Comparison of ENCODE assay signal across 14 cellular contexts in the genomic region with DNA sequence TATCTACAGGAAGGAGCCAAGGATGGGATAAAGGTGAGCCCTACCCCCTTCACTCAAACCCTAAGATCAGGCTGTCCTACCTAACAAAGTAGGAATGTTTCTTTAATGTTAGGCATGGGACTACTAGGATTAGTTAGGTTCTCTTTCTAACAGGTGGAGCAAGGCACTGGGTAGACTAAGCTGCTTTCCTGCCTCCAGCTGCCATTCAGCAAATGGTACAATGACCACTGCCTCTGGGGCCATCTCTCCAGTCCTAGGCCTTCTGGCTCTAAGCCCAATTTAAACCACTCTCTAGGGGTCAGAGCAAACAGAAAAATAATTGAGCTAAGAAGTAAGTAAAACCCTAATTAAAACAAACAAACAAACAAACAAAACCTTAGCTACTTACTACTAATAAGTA. TPM values are rescaled to one million over a fixed set of nuclear protein-coding genes. Genes with fewer than 3 reads are reported as not detected.
DNase-seq lines count a peak whose midpoint lies in the region; TF ChIP-seq lines count a peak whose summit lies in the region.
"Had no signal": no experiment of that assay in that cellular context is flagged by ENCODE, and none has a peak within 500 bp of the region (broad histone marks: within the 10 kb centered on the region; RNA-seq: fewer than 3 reads in every experiment).

No MANE protein-coding gene starts in this region.

- no peaks in the 10 kb centered on the region for H3K27me3 ChIP-seq in neural progenitor cell
- H3K27me3 ChIP-seq: BLaER1 had no signal

- peaks cover 39% of the 10 kb centered on the region for H3F3A ChIP-seq in neural progenitor cell (ENCODE audit: low read depth)

- no peak overlapping the region for H3K4me2 ChIP-seq in neural progenitor cell
- H3K4me2 ChIP-seq: A549, BLaER1 had no signal

- H4K20me1 ChIP-seq in neural progenitor cell (ENCODE audit: low read depth), result no peaks in the 10 kb centered on the region
- H4K20me1 ChIP-seq: BLaER1 had no signal

- H3K27me3 Mint-ChIP-seq in chondrocyte (ENCODE audit: low read depth) (no peaks in the 10 kb centered on the region), neural progenitor cell (ENCODE audit: insufficient read depth, low read depth) (no peaks in the 10 kb centered on the region)
- H3K27me3 Mint-ChIP-seq: CD8-positive, alpha-beta memory T cell; IgD-negative memory B cell had no signal

- H3K9ac ChIP-seq in neural progenitor cell, result no peak overlapping the region
- H3K9ac ChIP-seq: BLaER1 had no signal

- no peaks in the 10 kb centered on the region for H3K79me2 ChIP-seq in neural progenitor cell (ENCODE audit: low read depth)

- H3K36me3 ChIP-seq in neural progenitor cell, result peaks cover 55% of the 10 kb centered on the region

- no peaks in the 10 kb centered on the region for H3K9me3 ChIP-seq in neural progenitor cell (ENCODE audit: low read depth)
- H3K9me3 ChIP-seq: A549, BLaER1, Caco-2 had no signal

- H3K27ac Mint-ChIP-seq in chondrocyte (ENCODE audit: unreplicated experiment) (peak overlapping the region; percentile 46), neural progenitor cell (no peak overlapping the region)
- H3K27ac Mint-ChIP-seq: CD8-positive, alpha-beta memory T cell; IgD-negative memory B cell had no signal

- H3K4me1 Mint-ChIP-seq in chondrocyte (ENCODE audit: low read depth) (peaks cover 6% of the 10 kb centered on the region), neural progenitor cell (no peaks in the 10 kb centered on the region)
- H3K4me1 Mint-ChIP-seq: CD8-positive, alpha-beta memory T cell; IgD-negative memory B cell had no signal

- H3K4me3 ChIP-seq in neural progenitor cell, result no peak overlapping the region
- H3K4me3 ChIP-seq: A549, BLaER1 had no signal

- H3K36me3 Mint-ChIP-seq in chondrocyte (ENCODE audit: low read depth) (peaks cover 60% of the 10 kb centered on the region), neural progenitor cell (peaks cover 50% of the 10 kb centered on the region)

- no peak overlapping the region for H2AFZ ChIP-seq in neural progenitor cell (replicated peaks)

- no peaks in the 10 kb centered on the region for H3K4me1 ChIP-seq in neural progenitor cell
- H3K4me1 ChIP-seq: A549, BLaER1, Caco-2 had no signal

- H3K4me3 Mint-ChIP-seq in chondrocyte (ENCODE audit: unreplicated experiment) (no peak overlapping the region), neural progenitor cell (no peak overlapping the region)
- H3K4me3 Mint-ChIP-seq: CD8-positive, alpha-beta memory T cell; IgD-negative memory B cell had no signal

- TF ChIP-seq CTCF in chondrocyte (IDR thresholded peaks at IDR 0.05) (no peak), neural progenitor cell (IDR thresholded peaks at IDR 0.05) (no peak)

- H3K9me3 Mint-ChIP-seq in chondrocyte (ENCODE audit: low read depth) (no peaks in the 10 kb centered on the region), neural progenitor cell (no peaks in the 10 kb centered on the region)
- H3K9me3 Mint-ChIP-seq: CD8-positive, alpha-beta memory T cell; IgD-negative memory B cell had no signal

- H3K27ac ChIP-seq in neural progenitor cell, result peak overlapping the region; percentile 11
- H3K27ac ChIP-seq: A549, BLaER1 had no signal

- DNase-seq in NCI-H82 treated with DMSO at 0.1 percent for 48 hours (lab: John Stamatoyannopoulos, UW; ENCODE audit: unreplicated experiment) (peak; percentile 32), chondrocyte (ENCODE audit: low spot score) (no peak), neural progenitor cell (ENCODE audit: low spot score) (no peak), OCI-M2 (lab: John Stamatoyannopoulos, UW; ENCODE audit: unreplicated experiment) (no peak), DMS53 treated with DMSO at 0.1 percent for 48 hours (lab: John Stamatoyannopoulos, UW; ENCODE audit: unreplicated experiment) (no peak), AG20443 (ENCODE audit: low spot score) (no peak)
- DNase-seq: AML-193; Caco-2; CD8-positive, alpha-beta memory T cell; GF-D8; HCEC 1CT had no signal

RNA-seq across cellular contexts. Expression of a gene that starts 15.7 kb away (rescaled TPM):
- total RNA-seq in chondrocyte (47.1 to 69.5 TPM (median 48.2 TPM) in 3 replicates), neural progenitor cell (ENCODE audit: low replicate concordance) (63.2 and 71.2 TPM in 2 replicates)
